In the genomic region with DNA sequence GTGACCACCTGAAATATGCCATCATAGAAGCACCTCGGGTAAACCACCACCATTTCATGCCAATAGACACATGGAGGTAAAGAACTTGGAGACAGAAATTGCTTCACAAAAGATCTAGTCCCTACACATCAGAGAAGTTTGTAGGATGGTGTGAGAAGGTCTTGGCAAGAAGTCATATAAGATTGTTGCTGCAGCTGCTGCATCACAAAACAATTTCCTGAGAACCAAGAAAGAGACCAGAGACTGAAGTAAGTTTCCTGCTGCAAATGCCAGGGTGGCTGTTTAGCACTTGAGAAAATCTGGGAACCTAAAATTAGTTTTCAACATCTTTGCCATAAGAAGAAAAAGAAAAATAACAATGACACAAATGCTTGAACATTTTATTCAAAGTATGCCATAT, we compare ENCODE assay signal across 2 cellular contexts.
TF ChIP-seq lines count a peak whose summit lies in the region.

No MANE protein-coding gene starts in this region.

TF ChIP-seq in IMR-90, 13 proteins besides CTCF, POLR2A, EP300 and RAD21 (continued from another document):
- TF ChIP-seq RFX5 (IDR thresholded peaks at IDR 0.05; ENCODE audit: low read depth, low read length): no peak
- TF ChIP-seq BHLHE40 (IDR thresholded peaks at IDR 0.05; ENCODE audit: low read depth, low read length): no peak
- TF ChIP-seq CHD1 (IDR thresholded peaks at IDR 0.05; ENCODE audit: low read depth, low read length): no peak
- TF ChIP-seq ELK1 (IDR thresholded peaks at IDR 0.05; ENCODE audit: borderline replicate concordance, low read depth, low read length): no peak
- no peak for TF ChIP-seq NFE2L2 (IDR thresholded peaks at IDR 0.05; ENCODE audit: low read depth, low read length)
- TF ChIP-seq FOS (IDR thresholded peaks at IDR 0.05; ENCODE audit: low read depth, low read length): no peak
- TF ChIP-seq USF2 (IDR thresholded peaks at IDR 0.05; ENCODE audit: low read depth, low read length): no peak
- no peak for TF ChIP-seq MXI1 (IDR thresholded peaks at IDR 0.05; ENCODE audit: borderline replicate concordance, low read depth, low read length)
- no peak for TF ChIP-seq RCOR1 (IDR thresholded peaks at IDR 0.05; ENCODE audit: insufficient replicate concordance, low read length)

TF ChIP-seq in H1, 55 proteins besides CTCF, POLR2A, EP300 and RAD21 (continued from another document):
- TF ChIP-seq YY1 (IDR thresholded peaks at IDR 0.05; ENCODE audit: low read depth, low read length): no peak
- TF ChIP-seq CEBPB (IDR thresholded peaks at IDR 0.05; ENCODE audit: low read depth, low read length): no peak
- TF ChIP-seq FOSL1 (IDR thresholded peaks at IDR 0.05; ENCODE audit: insufficient read depth, low read depth, low read length): no peak
- TF ChIP-seq TBP (IDR thresholded peaks at IDR 0.05; ENCODE audit: low read depth, low read length): no peak
- no peak for TF ChIP-seq JUND (IDR thresholded peaks at IDR 0.05; ENCODE audit: low read length)
- TF ChIP-seq KDM1A (IDR thresholded peaks at IDR 0.05; ENCODE audit: borderline replicate concordance, low read length): no peak
- TF ChIP-seq, protein P1, sequence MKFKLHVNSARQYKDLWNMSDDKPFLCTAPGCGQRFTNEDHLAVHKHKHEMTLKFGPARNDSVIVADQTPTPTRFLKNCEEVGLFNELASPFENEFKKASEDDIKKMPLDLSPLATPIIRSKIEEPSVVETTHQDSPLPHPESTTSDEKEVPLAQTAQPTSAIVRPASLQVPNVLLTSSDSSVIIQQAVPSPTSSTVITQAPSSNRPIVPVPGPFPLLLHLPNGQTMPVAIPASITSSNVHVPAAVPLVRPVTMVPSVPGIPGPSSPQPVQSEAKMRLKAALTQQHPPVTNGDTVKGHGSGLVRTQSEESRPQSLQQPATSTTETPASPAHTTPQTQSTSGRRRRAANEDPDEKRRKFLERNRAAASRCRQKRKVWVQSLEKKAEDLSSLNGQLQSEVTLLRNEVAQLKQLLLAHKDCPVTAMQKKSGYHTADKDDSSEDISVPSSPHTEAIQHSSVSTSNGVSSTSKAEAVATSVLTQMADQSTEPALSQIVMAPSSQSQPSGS (IDR thresholded peaks at IDR 0.05; ENCODE audit: low read length): no peak
- TF ChIP-seq SIN3A (conservative IDR thresholded peaks at IDR 0.05 in 1 of 2, IDR thresholded peaks at IDR 0.05 in 1 of 2; ENCODE audit: low read depth in 1 of 2, low read length in 2 of 2): no peak
- TF ChIP-seq RXRA (IDR thresholded peaks at IDR 0.05; ENCODE audit: insufficient read depth, low read depth, low read length): no peak
- TF ChIP-seq RNF2 (IDR thresholded peaks at IDR 0.05; ENCODE audit: borderline replicate concordance, low read depth, low read length, missing control alignments, poor library complexity, severe bottlenecking): no peak
- TF ChIP-seq CREB1 (IDR thresholded peaks at IDR 0.05): no peak
- no peak for TF ChIP-seq TCF12 (IDR thresholded peaks at IDR 0.05; ENCODE audit: low read depth, low read length)
- no peak for TF ChIP-seq TAF7 (optimal IDR thresholded peaks at IDR 0.05; ENCODE audit: borderline replicate concordance, low read depth, low read length)
